Comparison of ENCODE assay signal across 1 cellular context in the genomic region with DNA sequence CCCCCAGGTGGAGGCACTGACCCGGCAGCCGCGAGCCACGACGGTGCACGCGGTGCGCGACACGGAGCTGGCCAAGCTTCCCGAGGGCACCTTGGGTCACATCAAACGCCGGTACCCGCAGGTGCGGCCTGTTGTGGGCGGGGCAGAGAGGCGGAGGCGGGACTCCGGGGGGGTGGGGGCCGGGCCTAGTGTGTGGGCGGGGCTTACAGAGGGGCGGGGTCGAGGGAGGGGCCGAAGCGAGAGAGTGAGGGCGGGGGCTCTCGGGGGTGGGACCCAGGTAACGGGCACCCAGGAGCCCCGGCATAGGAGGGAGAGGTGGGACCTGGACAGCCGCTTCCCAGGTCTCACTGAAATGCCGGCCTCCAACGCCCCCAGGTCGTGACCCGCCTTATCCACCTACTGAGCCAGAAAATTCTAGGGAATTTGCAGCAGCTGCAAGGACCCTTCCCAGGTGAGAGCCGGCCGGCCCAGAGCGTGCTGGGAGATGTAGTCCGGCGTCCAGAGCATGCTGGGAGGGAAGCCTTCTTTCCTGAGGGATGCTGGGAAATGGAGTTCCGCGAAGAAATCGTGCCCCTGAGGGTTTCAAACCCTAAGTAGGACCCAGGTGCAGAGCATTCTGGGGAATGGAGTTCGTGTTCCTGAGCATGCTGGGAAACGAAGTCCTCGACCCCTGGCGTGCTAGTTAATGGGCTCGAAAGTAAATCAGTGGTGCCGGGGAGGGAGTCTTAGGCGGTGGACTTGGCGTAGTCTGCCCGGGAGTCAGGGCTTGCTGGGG.
TF ChIP-seq lines count a peak whose summit lies in the region.

No MANE protein-coding gene starts in this region.

TF ChIP-seq in HepG2, 621 proteins besides CTCF, POLR2A, EP300 and RAD21:
- TF ChIP-seq GABPA (IDR thresholded peaks at IDR 0.05; ENCODE audit: low read depth, low read length) (no peak), GABPA (CRISPR knock-in tag; IDR thresholded peaks at IDR 0.05; ENCODE audit: low read depth) (peak; percentile 43; the same call in 1 of the 2 replicates), HOXA3 (CRISPR knock-in tag; IDR thresholded peaks at IDR 0.05) (peak; percentile 9; the same call in 1 of the 2 replicates), ZNF460 (CRISPR knock-in tag; IDR thresholded peaks at IDR 0.05; ENCODE audit: borderline replicate concordance) (no peak), CREM (IDR thresholded peaks at IDR 0.05) (peak; percentile 91), CREM (CRISPR knock-in tag; IDR thresholded peaks at IDR 0.05) (no peak), MIER3 (CRISPR knock-in tag; IDR thresholded peaks at IDR 0.05; ENCODE audit: borderline replicate concordance) (no peak), ZBTB33 (CRISPR knock-in tag; IDR thresholded peaks at IDR 0.05) (0 out of 2 replicates have a peak, but pooled peaks have one; percentile 14), NCOA2 (CRISPR knock-in tag; IDR thresholded peaks at IDR 0.05) (no peak), HCFC1 (IDR thresholded peaks at IDR 0.05; ENCODE audit: low read depth, low read length) (peak; percentile 76), SUZ12 (IDR thresholded peaks at IDR 0.05; ENCODE audit: low read depth, low read length) (peak; percentile 44), GMEB1 (CRISPR knock-in tag; IDR thresholded peaks at IDR 0.05; ENCODE audit: borderline replicate concordance) (peak; percentile 30; the same call in 1 of the 2 replicates), ISL2 (CRISPR knock-in tag; IDR thresholded peaks at IDR 0.05) (no peak), CHD2 (IDR thresholded peaks at IDR 0.05; ENCODE audit: low read depth, low read length) (no peak), ZNF674 (CRISPR knock-in tag; IDR thresholded peaks at IDR 0.05; ENCODE audit: low read depth) (no peak), ZNF607 (CRISPR knock-in tag; IDR thresholded peaks at IDR 0.05; ENCODE audit: borderline replicate concordance) (no peak), THAP11 (CRISPR knock-in tag; IDR thresholded peaks at IDR 0.05) (peak; percentile 97), ZNF546 (CRISPR knock-in tag; conservative IDR thresholded peaks at IDR 0.05) (no peak), ZFY (CRISPR knock-in tag; IDR thresholded peaks at IDR 0.05) (0 out of 2 replicates have a peak, but pooled peaks have one; percentile 20), EED (CRISPR knock-in tag; IDR thresholded peaks at IDR 0.05) (no peak), GABPB1 (CRISPR knock-in tag; IDR thresholded peaks at IDR 0.05) (peak; percentile 47; the same call in 1 of the 2 replicates), WIZ (CRISPR knock-in tag; IDR thresholded peaks at IDR 0.05) (no peak), ZNF280B (CRISPR knock-in tag; IDR thresholded peaks at IDR 0.05; ENCODE audit: borderline replicate concordance) (no peak), ZNF143 (CRISPR knock-in tag; IDR thresholded peaks at IDR 0.05) (peak; percentile 93), ZNF547 (CRISPR knock-in tag; IDR thresholded peaks at IDR 0.05) (no peak)
- TF ChIP-seq, protein P1, sequence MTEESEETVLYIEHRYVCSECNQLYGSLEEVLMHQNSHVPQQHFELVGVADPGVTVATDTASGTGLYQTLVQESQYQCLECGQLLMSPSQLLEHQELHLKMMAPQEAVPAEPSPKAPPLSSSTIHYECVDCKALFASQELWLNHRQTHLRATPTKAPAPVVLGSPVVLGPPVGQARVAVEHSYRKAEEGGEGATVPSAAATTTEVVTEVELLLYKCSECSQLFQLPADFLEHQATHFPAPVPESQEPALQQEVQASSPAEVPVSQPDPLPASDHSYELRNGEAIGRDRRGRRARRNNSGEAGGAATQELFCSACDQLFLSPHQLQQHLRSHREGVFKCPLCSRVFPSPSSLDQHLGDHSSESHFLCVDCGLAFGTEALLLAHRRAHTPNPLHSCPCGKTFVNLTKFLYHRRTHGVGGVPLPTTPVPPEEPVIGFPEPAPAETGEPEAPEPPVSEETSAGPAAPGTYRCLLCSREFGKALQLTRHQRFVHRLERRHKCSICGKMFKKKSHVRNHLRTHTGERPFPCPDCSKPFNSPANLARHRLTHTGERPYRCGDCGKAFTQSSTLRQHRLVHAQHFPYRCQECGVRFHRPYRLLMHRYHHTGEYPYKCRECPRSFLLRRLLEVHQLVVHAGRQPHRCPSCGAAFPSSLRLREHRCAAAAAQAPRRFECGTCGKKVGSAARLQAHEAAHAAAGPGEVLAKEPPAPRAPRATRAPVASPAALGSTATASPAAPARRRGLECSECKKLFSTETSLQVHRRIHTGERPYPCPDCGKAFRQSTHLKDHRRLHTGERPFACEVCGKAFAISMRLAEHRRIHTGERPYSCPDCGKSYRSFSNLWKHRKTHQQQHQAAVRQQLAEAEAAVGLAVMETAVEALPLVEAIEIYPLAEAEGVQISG (CRISPR knock-in tag; IDR thresholded peaks at IDR 0.05): peak; percentile 72
- TF ChIP-seq, protein P2, sequence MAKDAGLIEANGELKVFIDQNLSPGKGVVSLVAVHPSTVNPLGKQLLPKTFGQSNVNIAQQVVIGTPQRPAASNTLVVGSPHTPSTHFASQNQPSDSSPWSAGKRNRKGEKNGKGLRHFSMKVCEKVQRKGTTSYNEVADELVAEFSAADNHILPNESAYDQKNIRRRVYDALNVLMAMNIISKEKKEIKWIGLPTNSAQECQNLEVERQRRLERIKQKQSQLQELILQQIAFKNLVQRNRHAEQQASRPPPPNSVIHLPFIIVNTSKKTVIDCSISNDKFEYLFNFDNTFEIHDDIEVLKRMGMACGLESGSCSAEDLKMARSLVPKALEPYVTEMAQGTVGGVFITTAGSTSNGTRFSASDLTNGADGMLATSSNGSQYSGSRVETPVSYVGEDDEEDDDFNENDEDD (CRISPR knock-in tag; IDR thresholded peaks at IDR 0.05; ENCODE audit: borderline replicate concordance): no peak
- TF ChIP-seq, protein P3, sequence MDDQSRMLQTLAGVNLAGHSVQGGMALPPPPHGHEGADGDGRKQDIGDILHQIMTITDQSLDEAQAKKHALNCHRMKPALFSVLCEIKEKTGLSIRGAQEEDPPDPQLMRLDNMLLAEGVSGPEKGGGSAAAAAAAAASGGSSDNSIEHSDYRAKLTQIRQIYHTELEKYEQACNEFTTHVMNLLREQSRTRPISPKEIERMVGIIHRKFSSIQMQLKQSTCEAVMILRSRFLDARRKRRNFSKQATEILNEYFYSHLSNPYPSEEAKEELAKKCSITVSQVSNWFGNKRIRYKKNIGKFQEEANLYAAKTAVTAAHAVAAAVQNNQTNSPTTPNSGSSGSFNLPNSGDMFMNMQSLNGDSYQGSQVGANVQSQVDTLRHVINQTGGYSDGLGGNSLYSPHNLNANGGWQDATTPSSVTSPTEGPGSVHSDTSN (CRISPR knock-in tag; IDR thresholded peaks at IDR 0.05; ENCODE audit: borderline replicate concordance): no peak
